ENCODE assay signal across 2 cellular contexts in genomic region chr11:134002338-134002737, GRCh38. TPM values are rescaled to one million over a fixed set of nuclear protein-coding genes. Genes with fewer than 3 reads are reported as not detected.
"Had no signal": no experiment of that assay in that cellular context is flagged by ENCODE, and none has a peak within 500 bp of the region (broad histone marks: within the 10 kb centered on the region; RNA-seq: fewer than 3 reads in every experiment).

No MANE protein-coding gene starts in this region.

RNA-seq across cellular contexts. Expression of gene IGSF9B, which starts 45.6 kb away (rescaled TPM):
- total RNA-seq: PC-9, SJCRH30 had no signal
